8 cellular contexts compared by ENCODE assay signal in the genomic region with DNA sequence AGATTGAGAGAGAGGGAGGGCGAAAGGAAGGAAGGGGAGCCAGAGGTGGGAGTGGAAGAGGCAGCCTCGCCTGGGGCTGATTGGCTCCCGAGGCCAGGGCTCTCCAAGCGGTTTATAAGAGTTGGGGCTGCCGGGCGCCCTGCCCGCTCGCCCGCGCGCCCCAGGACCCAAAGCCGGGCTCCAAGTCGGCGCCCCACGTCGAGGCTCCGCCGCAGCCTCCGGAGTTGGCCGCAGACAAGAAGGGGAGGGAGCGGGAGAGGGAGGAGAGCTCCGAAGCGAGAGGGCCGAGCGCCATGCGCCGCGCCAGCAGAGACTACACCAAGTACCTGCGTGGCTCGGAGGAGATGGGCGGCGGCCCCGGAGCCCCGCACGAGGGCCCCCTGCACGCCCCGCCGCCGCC. TPM values are rescaled to one million over a fixed set of nuclear protein-coding genes. Genes with fewer than 3 reads are reported as not detected.
DNase-seq lines count a peak whose midpoint lies in the region; ATAC-seq lines count a peak whose summit lies in the region.

A gene with protein sequence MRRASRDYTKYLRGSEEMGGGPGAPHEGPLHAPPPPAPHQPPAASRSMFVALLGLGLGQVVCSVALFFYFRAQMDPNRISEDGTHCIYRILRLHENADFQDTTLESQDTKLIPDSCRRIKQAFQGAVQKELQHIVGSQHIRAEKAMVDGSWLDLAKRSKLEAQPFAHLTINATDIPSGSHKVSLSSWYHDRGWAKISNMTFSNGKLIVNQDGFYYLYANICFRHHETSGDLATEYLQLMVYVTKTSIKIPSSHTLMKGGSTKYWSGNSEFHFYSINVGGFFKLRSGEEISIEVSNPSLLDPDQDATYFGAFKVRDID (plus strand): TSS at position 142 of the 400 bp plus-strand sequence. CDS start 152 bp downstream, at position 294.

- peaks cover 2% of the 10 kb centered on the region for H3K9me3 Mint-ChIP-seq in activated naive CD4-positive, alpha-beta T cell treated with anti-CD3 and anti-CD28 coated beads, Interleukin-2, amount 10 ng/mL, durations not matched to agents 7 days and 5 days

- ATAC-seq in HG03103 (IDR thresholded peaks at IDR 0.05; ENCODE audit: low read depth, unreplicated experiment) (peak; percentile 21), left colon (peak; percentile 31)

- no peak within 1 kb of the TSS for H3K27ac ChIP-seq in stomach smooth muscle (ENCODE audit: low read length)

- peaks cover 3% of the 10 kb centered on the region for H3K4me1 ChIP-seq in stomach smooth muscle (ENCODE audit: control insufficient read depth, insufficient read depth, low read length)

- peaks cover 17% of the 10 kb centered on the region for H3K4me1 Mint-ChIP-seq in activated naive CD4-positive, alpha-beta T cell treated with anti-CD3 and anti-CD28 coated beads, Interleukin-2, amount 10 ng/mL, durations not matched to agents 7 days and 5 days

- H3K36me3 ChIP-seq in stomach smooth muscle (ENCODE audit: control insufficient read depth in 2 of 2, insufficient read depth in 2 of 2, low read length in 2 of 2): no peaks in the 10 kb centered on the region

- peak within 1 kb of the TSS; percentile 69 for H3K4me3 Mint-ChIP-seq in activated naive CD4-positive, alpha-beta T cell treated with anti-CD3 and anti-CD28 coated beads, Interleukin-2, amount 10 ng/mL, durations not matched to agents 7 days and 5 days

- H3K9me3 ChIP-seq in stomach smooth muscle (ENCODE audit: control insufficient read depth in 2 of 2, low read length in 2 of 2): no peaks in the 10 kb centered on the region

- H3K9ac ChIP-seq in stomach smooth muscle (ENCODE audit: low read length in 2 of 2): no peak within 1 kb of the TSS

- peaks cover 54% of the 10 kb centered on the region for H3K27me3 Mint-ChIP-seq in activated naive CD4-positive, alpha-beta T cell treated with anti-CD3 and anti-CD28 coated beads, Interleukin-2, amount 10 ng/mL, durations not matched to agents 7 days and 5 days

- peaks cover 22 to 32% of the 10 kb centered on the region in 2 donors for H3K27me3 ChIP-seq in stomach smooth muscle (ENCODE audit: control insufficient read depth in 1 of 2, insufficient read depth in 2 of 2, low read length in 2 of 2)

- intact Hi-C loops in left colon (cut with DNase I, micrococcal nuclease): no loop called here

- peak within 1 kb of the TSS; percentile 26 to 56 for H3K4me3 ChIP-seq in stomach smooth muscle (ENCODE audit: low read length in 2 of 2)

- no peaks in the 10 kb centered on the region for H3K36me3 Mint-ChIP-seq in activated naive CD4-positive, alpha-beta T cell treated with anti-CD3 and anti-CD28 coated beads, Interleukin-2, amount 10 ng/mL, durations not matched to agents 7 days and 5 days

- DNase-seq in DMS53 (lab: John Stamatoyannopoulos, UW) (peak; percentile 33), DMS53 treated with DMSO at 0.1 percent for 48 hours (lab: John Stamatoyannopoulos, UW; ENCODE audit: unreplicated experiment) (no peak), left colon (peak in 1 of 2 donors; percentile 9), C1 segment of cervical spinal cord (lab: John Stamatoyannopoulos, UW) (no peak), NCI-H226 (no peak)
- DNase-seq in activated naive CD4-positive, alpha-beta T cell treated with anti-CD3 and anti-CD28 coated beads, Interleukin-2, amount 10 ng/mL, durations not matched to agents 7 days and 5 days: peak; percentile 22

- CTCF ChIA-PET in activated naive CD4-positive, alpha-beta T cell treated with anti-CD3 and anti-CD28 coated beads, Interleukin-2, amount 10 ng/mL, durations not matched to agents 7 days and 5 days (lab: Charles Lee): no interaction called here

- H3K27ac Mint-ChIP-seq in activated naive CD4-positive, alpha-beta T cell treated with anti-CD3 and anti-CD28 coated beads, Interleukin-2, amount 10 ng/mL, durations not matched to agents 7 days and 5 days: no peak within 1 kb of the TSS

RNA-seq across cellular contexts. Expression of the gene that starts here (rescaled TPM):
- total RNA-seq in left colon: under 1 TPM; 0.49 to 0.81 TPM

Comparison
In these comparisons a context has a peak if more than half of its experiments do, and no peak if none do; other contexts are left out.
1. DNase-seq: peak in DMS53 (single experiment) and activated naive CD4-positive, alpha-beta T cell treated with anti-CD3 and anti-CD28 coated beads, Interleukin-2, amount 10 ng/mL, durations not matched to agents 7 days and 5 days (single experiment); none in DMS53 treated with DMSO at 0.1 percent for 48 hours (single experiment), C1 segment of cervical spinal cord (0 of 14) and NCI-H226 (single experiment).
2. Peak in ATAC-seq in left colon; RNA of the gene not detected or under 1 TPM.